ENCODE assay signal across 8 cellular contexts in the genomic region with DNA sequence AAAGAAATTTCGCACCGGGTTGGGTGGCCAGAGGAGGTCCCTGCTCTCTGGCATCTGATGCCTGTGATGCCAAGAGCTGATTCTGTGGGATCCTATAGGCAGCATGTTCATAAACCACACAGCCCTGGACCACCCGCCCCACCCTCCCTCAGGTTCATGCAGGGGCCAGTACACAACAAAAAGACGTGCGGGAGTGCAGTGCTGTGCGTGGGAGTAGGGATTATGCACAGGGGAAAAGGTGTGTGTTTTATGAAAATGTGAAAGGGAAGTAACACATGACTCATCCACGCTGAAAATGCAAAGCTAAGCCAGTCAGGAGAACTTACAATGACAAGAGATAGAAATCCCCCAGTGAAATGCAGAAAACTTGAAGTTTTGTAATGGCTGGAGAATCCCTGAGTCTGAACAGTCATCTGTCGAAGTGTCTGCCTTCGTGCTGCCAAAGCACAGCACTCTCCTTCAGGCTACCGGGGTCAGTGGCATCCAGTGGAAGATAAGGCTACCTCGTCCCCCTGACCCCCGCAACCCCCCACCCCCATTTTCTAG. TPM values are rescaled to one million over a fixed set of nuclear protein-coding genes. Genes with fewer than 3 reads are reported as not detected.
DNase-seq lines count a peak whose midpoint lies in the region; ATAC-seq and TF ChIP-seq lines count a peak whose summit lies in the region.

No MANE protein-coding gene starts in this region.

- no peak for TF ChIP-seq CTCF in fibroblast of mammary gland (conservative IDR thresholded peaks at IDR 0.05; ENCODE audit: control insufficient read depth, insufficient read depth, low read depth, low read length)

- intact Hi-C loops in Right ventricle myocardium inferior (cut with DNase I), result loop anchor here (5.0 kb wide), 1 partner anchor 97 kb away; no protein-coding TSS in a partner anchor
- intact Hi-C loops in cardiac septum (cut with DNase I), result loop anchor here (5.0 to 10.0 kb wide), 3 partner anchors 47 to 152 kb away; no protein-coding TSS in a partner anchor

- DNase-seq in Right ventricle myocardium inferior (ENCODE audit: missing footprints) (no peak), cardiac septum (ENCODE audit: low spot score) (no peak), SJSA1 (ENCODE audit: low read depth in 1 of 2, low spot score in 2 of 2) (peak in 1 of 2 experiments; percentile 41), fibroblast of mammary gland (ENCODE audit: low read depth) (peak; percentile 86), putamen (ENCODE audit: low spot score) (peak; percentile 36), NCI-H774 (lab: John Stamatoyannopoulos, UW) (no peak), DMS114 treated with DMSO at 0.1 percent for 48 hours (lab: John Stamatoyannopoulos, UW; ENCODE audit: unreplicated experiment) (no peak)

- H3K4me3 ChIP-seq in SJSA1 (peak overlapping the region; percentile 29; the same call in 1 of the 2 replicates), fibroblast of mammary gland (ENCODE audit: control insufficient read depth, low read depth, low read length) (peak overlapping the region; percentile 49)

- peak; percentile 9 for ATAC-seq in Right ventricle myocardium inferior
- peak; percentile 52 for ATAC-seq in HG02943 (IDR thresholded peaks at IDR 0.05; ENCODE audit: low read depth, unreplicated experiment)

- no peak overlapping the region for H3K27ac ChIP-seq in SJSA1

- peaks cover 19% of the 10 kb centered on the region for H3K4me1 ChIP-seq in SJSA1 (replicated peaks)

- H3K27me3 ChIP-seq in SJSA1 (replicated peaks), result no peaks in the 10 kb centered on the region

- no peaks in the 10 kb centered on the region for H3K9me3 ChIP-seq in SJSA1 (replicated peaks)

- H3K36me3 ChIP-seq in SJSA1, result no peaks in the 10 kb centered on the region

RNA-seq across cellular contexts. Expression of a gene that starts 1.1 kb away (rescaled TPM):
- total RNA-seq in Right ventricle myocardium inferior, result 45.0 TPM
- 24.0 TPM for total RNA-seq in cardiac septum
- 1.1 TPM in 2 replicates for total RNA-seq in SJSA1 (2014; rRNA removed; shearing (Covaris generic))

Comparison
In these comparisons a context has a peak if more than half of its experiments do, and no peak if none do; other contexts are left out.
1. DNase-seq: peak in fibroblast of mammary gland (single experiment) and putamen (single experiment); none in Right ventricle myocardium inferior (single experiment), cardiac septum (single experiment), NCI-H774 (single experiment) and DMS114 treated with DMSO at 0.1 percent for 48 hours (single experiment).
2. RNA of a gene that starts 1.1 kb away (total RNA-seq): 45.0 TPM in Right ventricle myocardium inferior (single experiment) and 24.0 TPM in cardiac septum (single experiment); 1.1 TPM in SJSA1; every median in the first group is over 10 times any median in the second.